In genomic region chr7:32206987-32207386, GRCh38 we compare ENCODE assay signal across 13 cellular contexts.
DNase-seq lines count a peak whose midpoint lies in the region; ATAC-seq, FAIRE-seq and TF ChIP-seq lines count a peak whose summit lies in the region.
"Had no signal": no experiment of that assay in that cellular context is flagged by ENCODE, and none has a peak within 500 bp of the region (broad histone marks: within the 10 kb centered on the region; RNA-seq: fewer than 3 reads in every experiment).

No MANE protein-coding gene starts in this region.

- H3K4me3 ChIP-seq in endothelial cell of umbilical vein (replicated peaks in 1 of 3; ENCODE audit: insufficient read depth in 1 of 3, low read depth in 1 of 3, low read length in 3 of 3), result no peak overlapping the region

- no peak overlapping the region for H3K27ac Mint-ChIP-seq in nephron progenitor cell
- H3K27ac Mint-ChIP-seq: activated T-helper 17 cell treated with anti-CD3 and anti-CD28 coated beads, Interleukin-2, amount 50 U/mL, for 72 hours; HFFc6; natural killer cell treated with Interleukin-12 subunit alpha and Interleukin-12 subunit beta and Interleukin-15 and Interleukin-18, amount 100 ng/mL, for 72 hours had no signal

- H3K36me3 ChIP-seq in endothelial cell of umbilical vein (ENCODE audit: control insufficient read depth in 2 of 2, extremely low read depth in 1 of 2, insufficient read depth in 2 of 2, low read length in 2 of 2), result no peaks in the 10 kb centered on the region

- dilution Hi-C loops in endothelial cell of umbilical vein (cut with MboI; ENCODE audit: extremely low pct_ligation_motif_present, low sequenced_read_pairs), result no loop called here

- H2AFZ ChIP-seq in endothelial cell of umbilical vein (ENCODE audit: low read depth, low read length), result no peak overlapping the region

- H3K27me3 Mint-ChIP-seq in nephron progenitor cell (ENCODE audit: low read depth, poor library complexity), result peaks cover 58% of the 10 kb centered on the region

- no peaks in the 10 kb centered on the region for H4K20me1 ChIP-seq in endothelial cell of umbilical vein (replicated peaks; ENCODE audit: control insufficient read depth, extremely low read depth, insufficient read depth, low read length)

- no peak overlapping the region for H3K4me2 ChIP-seq in endothelial cell of umbilical vein (ENCODE audit: insufficient read depth, low read length)
- H3K4me2 ChIP-seq: KMS-11 had no signal

- CTCF ChIA-PET in endothelial cell of umbilical vein (lab: Charles Lee), result interaction anchor here (1.1 to 6.5 kb wide), 6 partner anchors 141 to 1073 kb away, joined by 3 to 163 read pairs (median 6); no protein-coding TSS in a partner anchor

- H3K9me1 ChIP-seq in endothelial cell of umbilical vein (replicated peaks; ENCODE audit: control insufficient read depth, extremely low read depth, insufficient read depth, low read length), result no peaks in the 10 kb centered on the region

- peak; percentile 41 for DNase-seq in ELR (ENCODE audit: low read depth)
- DNase-seq in NCI-H460 (ENCODE audit: extremely low read depth, low read depth), result peak; percentile 22
- peak; percentile 7 for DNase-seq in endothelial cell of umbilical vein (ENCODE audit: low read depth, low spot score)
- DNase-seq in nephron progenitor cell, result peak; percentile 64
- no peak for DNase-seq in SK-N-DZ (ENCODE audit: low spot score)
- no peak for DNase-seq in stimulated activated CD4-positive, alpha-beta T cell treated with anti-CD3 and anti-CD28 coated beads, Interleukin-4, amount 100 ng/mL, for 4 hours
- DNase-seq: erythroblast, HFFc6 had no signal

- no peaks in the 10 kb centered on the region for H3K9me3 ChIP-seq in endothelial cell of umbilical vein (replicated peaks; ENCODE audit: control insufficient read depth, insufficient read depth, low read length)

- ATAC-seq in HG03159 (IDR thresholded peaks at IDR 0.05; ENCODE audit: unreplicated experiment) (no peak), GM21737 (IDR thresholded peaks at IDR 0.05; ENCODE audit: unreplicated experiment) (no peak)
- ATAC-seq: activated T-helper 17 cell treated with anti-CD3 and anti-CD28 coated beads, Interleukin-2, amount 50 U/mL, for 72 hours had no signal

- H3K79me2 ChIP-seq in endothelial cell of umbilical vein (ENCODE audit: control insufficient read depth, insufficient read depth, low read length), result no peaks in the 10 kb centered on the region

- POLR2A ChIA-PET in endothelial cell of umbilical vein (lab: Charles Lee), result no interaction called here

- peaks cover 0 to 4% of the 10 kb centered on the region in 2 experiments for H3K27me3 ChIP-seq in endothelial cell of umbilical vein (ENCODE audit: control insufficient read depth in 2 of 2, insufficient read depth in 2 of 2, low read length in 2 of 2)

- H3K36me3 Mint-ChIP-seq in nephron progenitor cell (ENCODE audit: low read depth), result no peaks in the 10 kb centered on the region
- H3K36me3 Mint-ChIP-seq: natural killer cell treated with Interleukin-12 subunit alpha and Interleukin-12 subunit beta and Interleukin-15 and Interleukin-18, amount 100 ng/mL, for 72 hours had no signal

- no peak overlapping the region for H3K27ac ChIP-seq in endothelial cell of umbilical vein (ENCODE audit: insufficient read depth, low read depth, low read length)
- H3K27ac ChIP-seq: KMS-11 had no signal

- TF ChIP-seq CTCF in endothelial cell of umbilical vein (IDR thresholded peaks at IDR 0.05; ENCODE audit: extremely low read depth in 1 of 2, insufficient read depth in 1 of 2, low read depth in 1 of 2, low read length in 2 of 2) (peak; percentile 19 to 53), nephron progenitor cell (IDR thresholded peaks at IDR 0.05) (peak; percentile 48)

- BruUV-seq in endothelial cell of umbilical vein (replicated peaks; lab: Mats Ljungman, UMichigan), result no TSS peak

- H3K4me3 Mint-ChIP-seq in nephron progenitor cell, result no peak overlapping the region
- H3K4me3 Mint-ChIP-seq: activated T-helper 17 cell treated with anti-CD3 and anti-CD28 coated beads, Interleukin-2, amount 50 U/mL, for 72 hours; HFFc6; natural killer cell treated with Interleukin-12 subunit alpha and Interleukin-12 subunit beta and Interleukin-15 and Interleukin-18, amount 100 ng/mL, for 72 hours had no signal

- H3K4me1 Mint-ChIP-seq in nephron progenitor cell, result no peaks in the 10 kb centered on the region
- H3K4me1 Mint-ChIP-seq: activated T-helper 17 cell treated with anti-CD3 and anti-CD28 coated beads, Interleukin-2, amount 50 U/mL, for 72 hours had no signal

- no peaks in the 10 kb centered on the region for H3K9me3 Mint-ChIP-seq in nephron progenitor cell
- H3K9me3 Mint-ChIP-seq: activated T-helper 17 cell treated with anti-CD3 and anti-CD28 coated beads, Interleukin-2, amount 50 U/mL, for 72 hours; HFFc6; natural killer cell treated with Interleukin-12 subunit alpha and Interleukin-12 subunit beta and Interleukin-15 and Interleukin-18, amount 100 ng/mL, for 72 hours had no signal

- intact Hi-C loops in endothelial cell of umbilical vein (cut with micrococcal nuclease), result no loop called here

- H3K9ac ChIP-seq in endothelial cell of umbilical vein (replicated peaks; ENCODE audit: extremely low read depth, insufficient read depth, low read length), result no peak overlapping the region
- H3K9ac ChIP-seq: KMS-11 had no signal

- H3K4me1 ChIP-seq in endothelial cell of umbilical vein (ENCODE audit: control insufficient read depth, extremely low read depth, insufficient read depth, low read length), result no peaks in the 10 kb centered on the region

- TF ChIP-seq POLR2A in endothelial cell of umbilical vein (IDR thresholded peaks at IDR 0.05; ENCODE audit: low read depth, low read length), result no peak

- FAIRE-seq in endothelial cell of umbilical vein (lab: Jason Lieb, UNC), result no peak

TF ChIP-seq in endothelial cell of umbilical vein, 7 proteins besides CTCF, POLR2A, EP300 and RAD21:
- TF ChIP-seq MYC (IDR thresholded peaks at IDR 0.05; ENCODE audit: low read depth, low read length) (no peak), POLR2AphosphoS5 (IDR thresholded peaks at IDR 0.05; ENCODE audit: insufficient read depth, low read depth, low read length) (no peak), JUN (IDR thresholded peaks at IDR 0.05; ENCODE audit: borderline replicate concordance, insufficient read depth, insufficient read length, low read depth) (no peak), MAX (IDR thresholded peaks at IDR 0.05; ENCODE audit: insufficient read depth, insufficient read length) (no peak), EZH2 (IDR thresholded peaks at IDR 0.05; ENCODE audit: borderline replicate concordance, low read depth, low read length, severe bottlenecking) (no peak), FOS (IDR thresholded peaks at IDR 0.05; ENCODE audit: borderline replicate concordance, insufficient read depth, low read length) (no peak), GATA2 (IDR thresholded peaks at IDR 0.05; ENCODE audit: insufficient read depth, insufficient read length, low read depth, low read length) (no peak)

Comparison
In these comparisons a context has a peak if more than half of its experiments do, and no peak if none do; other contexts are left out.
1. DNase-seq: peak in ELR (single experiment), NCI-H460 (single experiment), endothelial cell of umbilical vein (single experiment) and nephron progenitor cell (single experiment); none in SK-N-DZ (single experiment) and stimulated activated CD4-positive, alpha-beta T cell treated with anti-CD3 and anti-CD28 coated beads, Interleukin-4, amount 100 ng/mL, for 4 hours (0 of 2).